Comparison of ENCODE assay signal across 22 cellular contexts in genomic region chr1:8447616-8448150, GRCh38.
DNase-seq lines count a peak whose midpoint lies in the region; ATAC-seq and TF ChIP-seq lines count a peak whose summit lies in the region.
"Had no signal": no experiment of that assay in that cellular context is flagged by ENCODE, and none has a peak within 500 bp of the region (broad histone marks: within the 10 kb centered on the region; RNA-seq: fewer than 3 reads in every experiment).

No MANE protein-coding gene starts in this region.

- H3K27ac ChIP-seq in GM23248 = peak overlapping the region; percentile 77; the same call in 1 of the 2 replicates
- peak overlapping the region; percentile 85 for H3K27ac ChIP-seq in hepatocyte
- peak overlapping the region; percentile 94 for H3K27ac ChIP-seq in smooth muscle cell (ENCODE audit: low read depth)
- H3K27ac ChIP-seq: BLaER1, KMS-11, RWPE1 had no signal

- H3K4me2 ChIP-seq in GM23248 (ENCODE audit: unreplicated experiment) (no peak overlapping the region), hepatocyte (no peak overlapping the region), smooth muscle cell (peak overlapping the region; percentile 81)
- H3K4me2 ChIP-seq: BLaER1, KMS-11 had no signal

- intact Hi-C loops in activated T-helper 1 cell treated with anti-CD3 and anti-CD28 coated beads, Interleukin-12 subunit alpha, Interleukin-12 subunit beta, Interleukin-2, Interleukin-4 antibody, amounts not matched to agents 30 ng/mL and 10 ng/mL and 1 ng/mL, durations not matched to agents 14 hours and 24 hours and 36 hours (cut with micrococcal nuclease) = loop anchor here (2.0 kb wide), 1 partner anchor 17 kb away; no protein-coding TSS in a partner anchor

- H3K4me1 ChIP-seq in GM23248 (ENCODE audit: insufficient read depth) (peaks cover 17% of the 10 kb centered on the region), hepatocyte (ENCODE audit: insufficient read depth) (peaks cover 22% of the 10 kb centered on the region), smooth muscle cell (ENCODE audit: low read depth) (peaks cover 27% of the 10 kb centered on the region)

- peaks cover 28% of the 10 kb centered on the region for H3K79me2 ChIP-seq in GM23248 (ENCODE audit: insufficient read depth)
- H3K79me2 ChIP-seq in hepatocyte = peaks cover 39% of the 10 kb centered on the region
- peaks cover 47% of the 10 kb centered on the region for H3K79me2 ChIP-seq in smooth muscle cell (ENCODE audit: low read depth)

- no peaks in the 10 kb centered on the region for H3K27me3 ChIP-seq in GM23248 (replicated peaks; ENCODE audit: insufficient read depth)
- no peaks in the 10 kb centered on the region for H3K27me3 ChIP-seq in hepatocyte
- H3K27me3 ChIP-seq in smooth muscle cell (ENCODE audit: low read depth) = no peaks in the 10 kb centered on the region
- H3K27me3 ChIP-seq: BLaER1 had no signal

- H3K9ac ChIP-seq in GM23248 (no peak overlapping the region), smooth muscle cell (ENCODE audit: low read depth) (peak overlapping the region; percentile 75)
- H3K9ac ChIP-seq: BLaER1, KMS-11 had no signal

- DNase-seq in GM23248 (no peak), hepatocyte (ENCODE audit: low spot score) (no peak), smooth muscle cell (lab: John Stamatoyannopoulos, UW; ENCODE audit: unreplicated experiment) (no peak), NCI-H1694 treated with DMSO at 0.1 percent for 48 hours (lab: John Stamatoyannopoulos, UW) (no peak), HuH-7 (ENCODE audit: low spot score) (no peak)
- no peak for DNase-seq in activated T-helper 1 cell treated with anti-CD3 and anti-CD28 coated beads, Interleukin-12 subunit alpha, Interleukin-12 subunit beta, Interleukin-2, Interleukin-4 antibody, amounts not matched to agents 30 ng/mL and 10 ng/mL and 1 ng/mL, durations not matched to agents 14 hours and 24 hours and 36 hours (ENCODE audit: low spot score)
- DNase-seq: CD4-positive, CD25-positive, alpha-beta regulatory T cell; H7; MM.1S; NCI-H1417; NCI-H1694; NCI-H2081; NCI-H2227 treated with DMSO at 0.1 percent for 48 hours; NCI-H510A; NCI-H69; SHP77 had no signal

- H3K9me2 ChIP-seq in GM23248 (ENCODE audit: insufficient read depth) (no peaks in the 10 kb centered on the region), hepatocyte (replicated peaks; ENCODE audit: insufficient read depth) (no peaks in the 10 kb centered on the region)

- no peak overlapping the region for H3K4me3 Mint-ChIP-seq in activated T-helper 1 cell treated with anti-CD3 and anti-CD28 coated beads, Interleukin-12 subunit alpha, Interleukin-12 subunit beta, Interleukin-2, Interleukin-4 antibody, amounts not matched to agents 30 ng/mL and 10 ng/mL and 1 ng/mL, durations not matched to agents 14 hours and 24 hours and 36 hours
- H3K4me3 Mint-ChIP-seq: IgD-negative memory B cell had no signal

- H3K4me3 ChIP-seq in GM23248 (no peak overlapping the region), hepatocyte (no peak overlapping the region), smooth muscle cell (no peak overlapping the region)
- H3K4me3 ChIP-seq: BLaER1 had no signal

- ATAC-seq in HG02588 (IDR thresholded peaks at IDR 0.05; ENCODE audit: unreplicated experiment) = no peak
- ATAC-seq: Panc1 had no signal

- H3K27ac Mint-ChIP-seq in activated T-helper 1 cell treated with anti-CD3 and anti-CD28 coated beads, Interleukin-12 subunit alpha, Interleukin-12 subunit beta, Interleukin-2, Interleukin-4 antibody, amounts not matched to agents 30 ng/mL and 10 ng/mL and 1 ng/mL, durations not matched to agents 14 hours and 24 hours and 36 hours = peak overlapping the region; percentile 45

- 93 to 95% methylated on average over 8 to 9 of the region's 9 CpGs for WGBS in GM23248 (ENCODE audit: low coverage in 1 of 2, low lambda C conversion rate in 2 of 2, missing lambda C conversion rate in 2 of 2), 2 experiments
- 88% methylated on average over 9 of the region's 9 CpGs for WGBS in hepatocyte (ENCODE audit: low lambda C conversion rate, missing lambda C conversion rate)
- 37% methylated on average over 9 of the region's 9 CpGs for WGBS in smooth muscle cell (ENCODE audit: low lambda C conversion rate)

- H2AFZ ChIP-seq in GM23248 = no peak overlapping the region
- H2AFZ ChIP-seq in hepatocyte = no peak overlapping the region
- H2AFZ ChIP-seq in smooth muscle cell (ENCODE audit: low read depth) = no peak overlapping the region

- H3K36me3 ChIP-seq in GM23248 (ENCODE audit: low read depth) (no peaks in the 10 kb centered on the region), hepatocyte (replicated peaks; ENCODE audit: insufficient read depth, low read depth) (no peaks in the 10 kb centered on the region), smooth muscle cell (ENCODE audit: low read depth) (no peaks in the 10 kb centered on the region)

- no peaks in the 10 kb centered on the region for H4K20me1 ChIP-seq in GM23248 (ENCODE audit: insufficient read depth)
- no peaks in the 10 kb centered on the region for H4K20me1 ChIP-seq in hepatocyte (ENCODE audit: insufficient read depth, poor library complexity, severe bottlenecking)
- peaks cover 28% of the 10 kb centered on the region for H4K20me1 ChIP-seq in smooth muscle cell (ENCODE audit: low read depth)

- 0 out of 2 replicates have a peak, but pooled peaks cover 16% of the 10 kb centered on the region for H3F3A ChIP-seq in GM23248 (ENCODE audit: insufficient read depth)
- H3F3A ChIP-seq in smooth muscle cell (ENCODE audit: low read depth) = peaks cover 21% of the 10 kb centered on the region

- peaks cover 13% of the 10 kb centered on the region for H3K36me3 Mint-ChIP-seq in activated T-helper 1 cell treated with anti-CD3 and anti-CD28 coated beads, Interleukin-12 subunit alpha, Interleukin-12 subunit beta, Interleukin-2, Interleukin-4 antibody, amounts not matched to agents 30 ng/mL and 10 ng/mL and 1 ng/mL, durations not matched to agents 14 hours and 24 hours and 36 hours (ENCODE audit: low read depth)

- peaks cover 14% of the 10 kb centered on the region for H3K4me1 Mint-ChIP-seq in activated T-helper 1 cell treated with anti-CD3 and anti-CD28 coated beads, Interleukin-12 subunit alpha, Interleukin-12 subunit beta, Interleukin-2, Interleukin-4 antibody, amounts not matched to agents 30 ng/mL and 10 ng/mL and 1 ng/mL, durations not matched to agents 14 hours and 24 hours and 36 hours (ENCODE audit: low read depth)

- in situ Hi-C loops in GM23248 (cut with MboI) = no loop called here

- H3K9me3 ChIP-seq in GM23248 (ENCODE audit: low read depth) (no peaks in the 10 kb centered on the region), hepatocyte (ENCODE audit: low read depth) (no peaks in the 10 kb centered on the region), smooth muscle cell (replicated peaks; ENCODE audit: low read depth) (no peaks in the 10 kb centered on the region)

- no peaks in the 10 kb centered on the region for H3K9me3 Mint-ChIP-seq in activated T-helper 1 cell treated with anti-CD3 and anti-CD28 coated beads, Interleukin-12 subunit alpha, Interleukin-12 subunit beta, Interleukin-2, Interleukin-4 antibody, amounts not matched to agents 30 ng/mL and 10 ng/mL and 1 ng/mL, durations not matched to agents 14 hours and 24 hours and 36 hours

- no peaks in the 10 kb centered on the region for H3K27me3 Mint-ChIP-seq in activated T-helper 1 cell treated with anti-CD3 and anti-CD28 coated beads, Interleukin-12 subunit alpha, Interleukin-12 subunit beta, Interleukin-2, Interleukin-4 antibody, amounts not matched to agents 30 ng/mL and 10 ng/mL and 1 ng/mL, durations not matched to agents 14 hours and 24 hours and 36 hours (ENCODE audit: insufficient read depth)
- H3K27me3 Mint-ChIP-seq: CD4-positive, CD25-positive, alpha-beta regulatory T cell; IgD-negative memory B cell had no signal

- no peak for TF ChIP-seq CTCF in hepatocyte (IDR thresholded peaks at IDR 0.05; ENCODE audit: poor library complexity)
- TF ChIP-seq CTCF in smooth muscle cell (IDR thresholded peaks at IDR 0.05; ENCODE audit: borderline replicate concordance, insufficient read depth, poor library complexity, severe bottlenecking) = no peak
